1 cellular context compared by ENCODE assay signal in genomic region chr1:205458777-205459566, GRCh38.
A peak's percentile ranks its signal among the peaks of the same experiment; 100 is the strongest.
TF ChIP-seq lines count a peak whose summit lies in the region.

No MANE protein-coding gene starts in this region.

TF ChIP-seq in Ishikawa, 13 proteins besides CTCF, POLR2A, EP300 and RAD21 (continued from another document):
- peak; percentile 96 for TF ChIP-seq REST (IDR thresholded peaks at IDR 0.05; ENCODE audit: low read depth)
